16 cellular contexts compared by ENCODE assay signal in the genomic region with DNA sequence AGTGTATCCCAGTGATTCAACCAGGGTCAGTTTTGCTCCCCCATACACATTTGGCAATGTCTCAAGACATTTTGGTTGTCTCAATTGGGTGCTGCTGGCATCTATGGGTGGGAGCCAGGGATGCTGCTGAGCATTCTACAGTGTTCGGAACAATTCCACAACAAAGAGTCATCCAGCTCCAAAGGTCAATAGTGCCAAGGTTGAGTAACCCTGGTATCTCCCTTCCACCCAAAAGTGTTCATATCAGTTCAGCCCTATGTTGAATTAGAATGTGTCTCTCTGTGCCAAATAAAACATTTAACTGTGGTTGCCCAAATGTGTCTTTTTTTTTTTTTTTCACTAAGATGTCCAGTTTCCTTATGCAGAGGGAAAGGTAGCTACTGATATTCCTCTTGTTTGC.
DNase-seq lines count a peak whose midpoint lies in the region; ATAC-seq and TF ChIP-seq lines count a peak whose summit lies in the region.
"Had no signal": no experiment of that assay in that cellular context is flagged by ENCODE, and none has a peak within 500 bp of the region (broad histone marks: within the 10 kb centered on the region; RNA-seq: fewer than 3 reads in every experiment).

No MANE protein-coding gene starts in this region.

- H3K4me3 ChIP-seq in right lobe of liver (no peak overlapping the region), right atrium auricular region (no peak overlapping the region)

- no peaks in the 10 kb centered on the region for H3K27me3 Mint-ChIP-seq in activated T-cell treated with anti-CD3 and anti-CD28 coated beads, Interleukin-2, amount 50 U/mL, for 4 hours (ENCODE audit: low read depth)
- H3K27me3 Mint-ChIP-seq: B cell; CD4-positive, alpha-beta T cell; IgD-negative memory B cell had no signal

- H3K4me3 Mint-ChIP-seq in activated T-cell treated with anti-CD3 and anti-CD28 coated beads, Interleukin-2, amount 50 U/mL, for 4 hours = no peak overlapping the region
- H3K4me3 Mint-ChIP-seq: B cell; CD4-positive, alpha-beta T cell; IgD-negative memory B cell had no signal

- H3K4me1 Mint-ChIP-seq in activated T-cell treated with anti-CD3 and anti-CD28 coated beads, Interleukin-2, amount 50 U/mL, for 4 hours (ENCODE audit: low read depth) = peaks cover 20% of the 10 kb centered on the region
- H3K4me1 Mint-ChIP-seq: B cell, IgD-negative memory B cell had no signal

- H3K9me3 ChIP-seq in right lobe of liver (no peaks in the 10 kb centered on the region), right atrium auricular region (no peaks in the 10 kb centered on the region)

- no peak for TF ChIP-seq POLR2A in right lobe of liver (IDR thresholded peaks at IDR 0.05)

- intact Hi-C loops in right lobe of liver (cut with DNase I) = no loop called here

- no peak for TF ChIP-seq CTCF in right lobe of liver (IDR thresholded peaks at IDR 0.05)
- TF ChIP-seq CTCF in foreskin keratinocyte (conservative IDR thresholded peaks at IDR 0.05) = no peak
- TF ChIP-seq CTCF in right atrium auricular region (IDR thresholded peaks at IDR 0.05) = no peak

- H3K9me3 Mint-ChIP-seq in activated T-cell treated with anti-CD3 and anti-CD28 coated beads, Interleukin-2, amount 50 U/mL, for 4 hours = no peaks in the 10 kb centered on the region
- H3K9me3 Mint-ChIP-seq: CD4-positive, alpha-beta T cell; IgD-negative memory B cell had no signal

- H3K27me3 ChIP-seq in right lobe of liver = peaks cover 0 to 4% of the 10 kb centered on the region in 2 donors
- H3K27me3 ChIP-seq in foreskin keratinocyte = no peaks in the 10 kb centered on the region
- no peaks in the 10 kb centered on the region for H3K27me3 ChIP-seq in right atrium auricular region

- H3K27ac ChIP-seq in right lobe of liver = no peak overlapping the region
- no peak overlapping the region for H3K27ac ChIP-seq in foreskin keratinocyte
- H3K27ac ChIP-seq in right atrium auricular region = no peak overlapping the region
- H3K27ac ChIP-seq: HL-60 had no signal

- DNase-seq in Daoy (ENCODE audit: low read depth) = peak; percentile 43
- DNase-seq in HS-5 (ENCODE audit: low read depth) = peak; percentile 14
- DNase-seq in kidney glomerular epithelial cell (lab: John Stamatoyannopoulos, UW) = peak; percentile 30
- DNase-seq in right lobe of liver = peak in 2 of 3 donors; percentile 21 to 54
- DNase-seq in activated T-cell treated with anti-CD3 and anti-CD28 coated beads, Interleukin-2, amount 50 U/mL, for 4 hours = no peak
- DNase-seq in foreskin keratinocyte = no peak
- no peak for DNase-seq in right atrium auricular region (ENCODE audit: low spot score)
- DNase-seq: C1 segment of cervical spinal cord; CD4-positive, alpha-beta T cell; DMS79 treated with DMSO at 0.1 percent for 48 hours; GF-D8 had no signal

- peak; percentile 96 to 100 (median 98) for ATAC-seq in right lobe of liver
- no peak for ATAC-seq in activated T-cell treated with anti-CD3 and anti-CD28 coated beads, Interleukin-2, amount 50 U/mL, for 4 hours
- no peak for ATAC-seq in foreskin keratinocyte
- no peak for ATAC-seq in HG02852 (IDR thresholded peaks at IDR 0.05; ENCODE audit: unreplicated experiment)
- ATAC-seq: HCT116 had no signal

- H3K36me3 ChIP-seq in right lobe of liver = no peaks in the 10 kb centered on the region
- H3K36me3 ChIP-seq in right atrium auricular region = no peaks in the 10 kb centered on the region

- H3K4me1 ChIP-seq in right lobe of liver (peaks cover 0 to 6% (median 0%) of the 10 kb centered on the region in 4 donors), foreskin keratinocyte (no peaks in the 10 kb centered on the region), right atrium auricular region (no peaks in the 10 kb centered on the region)

- no CpG with 5 or more reads among the region's 1 CpG for WGBS in right lobe of liver (ENCODE audit: insufficient coverage, low coverage, low lambda C conversion rate, missing lambda C conversion rate)

- no peaks in the 10 kb centered on the region for H3K36me3 Mint-ChIP-seq in activated T-cell treated with anti-CD3 and anti-CD28 coated beads, Interleukin-2, amount 50 U/mL, for 4 hours (ENCODE audit: insufficient read depth)

Comparison
In these comparisons a context has a peak if more than half of its experiments do, and no peak if none do; other contexts are left out.
1. DNase-seq: peak in Daoy (single experiment), HS-5 (single experiment), kidney glomerular epithelial cell (single experiment) and right lobe of liver (2 of 3); none in activated T-cell treated with anti-CD3 and anti-CD28 coated beads, Interleukin-2, amount 50 U/mL, for 4 hours (single experiment), foreskin keratinocyte (0 of 2) and right atrium auricular region (single experiment).
2. ATAC-seq: peak in right lobe of liver (4 of 4); none in activated T-cell treated with anti-CD3 and anti-CD28 coated beads, Interleukin-2, amount 50 U/mL, for 4 hours (0 of 2), foreskin keratinocyte (single experiment) and HG02852 (single experiment).